In genomic region chr19:5578094-5578846, GRCh38 we compare ENCODE assay signal across 8 cellular contexts. TPM values are rescaled to one million over a fixed set of nuclear protein-coding genes. Genes with fewer than 3 reads are reported as not detected.
DNase-seq lines count a peak whose midpoint lies in the region; ATAC-seq and TF ChIP-seq lines count a peak whose summit lies in the region.

No MANE protein-coding gene starts in this region.

- H3K36me3 ChIP-seq in Panc1 (ENCODE audit: control insufficient read depth, insufficient read depth, low read length) (no peaks in the 10 kb centered on the region), fibroblast of lung (ENCODE audit: control insufficient read depth, insufficient read depth, low read length) (no peaks in the 10 kb centered on the region), neural progenitor cell (no peaks in the 10 kb centered on the region)

- H3K27me3 ChIP-seq in Panc1 (ENCODE audit: control insufficient read depth, insufficient read depth, low read length) = no peaks in the 10 kb centered on the region
- H3K27me3 ChIP-seq in fibroblast of lung (ENCODE audit: control insufficient read depth, insufficient read depth, low read length) = no peaks in the 10 kb centered on the region
- H3K27me3 ChIP-seq in neural progenitor cell = no peaks in the 10 kb centered on the region

- H3K27me3 Mint-ChIP-seq in activated T-cell treated with anti-CD3 and anti-CD28 coated beads, Interleukin-2, amount 50 U/mL, for 4 hours (ENCODE audit: low read depth) = no peaks in the 10 kb centered on the region
- peaks cover 8% of the 10 kb centered on the region for H3K27me3 Mint-ChIP-seq in neural progenitor cell (ENCODE audit: insufficient read depth, low read depth)

- ATAC-seq in Panc1 = peak; percentile 91
- peak; percentile 89 to 94 for ATAC-seq in activated T-cell treated with anti-CD3 and anti-CD28 coated beads, Interleukin-2, amount 50 U/mL, for 4 hours

- H3K4me1 Mint-ChIP-seq in activated T-cell treated with anti-CD3 and anti-CD28 coated beads, Interleukin-2, amount 50 U/mL, for 4 hours (ENCODE audit: low read depth) = peaks cover 9% of the 10 kb centered on the region
- H3K4me1 Mint-ChIP-seq in neural progenitor cell = peaks cover 27% of the 10 kb centered on the region

- intact Hi-C loops in Panc1 (cut with micrococcal nuclease; ENCODE audit: unreplicated experiment) = no loop called here

- H3K4me3 ChIP-seq in HFF-Myc (replicated peaks; ENCODE audit: low read depth, low read length) (no peak overlapping the region), Panc1 (ENCODE audit: low read depth in 2 of 2, low read length in 2 of 2) (no peak overlapping the region), fibroblast of lung (replicated peaks in 1 of 4; ENCODE audit: control extremely low read depth in 1 of 4, insufficient read depth in 1 of 4, low read depth in 3 of 4, low read length in 4 of 4) (peak overlapping the region in 1 of 4 experiments; percentile 27), neural progenitor cell (peak overlapping the region; percentile 24)

- CTCF ChIA-PET in Panc1 (lab: Charles Lee) = interaction anchor here (0.6 kb wide), 2 partner anchors 41 to 769 kb away, joined by 3 read pairs; no protein-coding TSS in a partner anchor

- no peak overlapping the region for H3K4me2 ChIP-seq in fibroblast of lung (ENCODE audit: extremely low read depth, insufficient read depth, low read length)
- H3K4me2 ChIP-seq in neural progenitor cell = peak overlapping the region; percentile 59

- H3K79me2 ChIP-seq in fibroblast of lung (ENCODE audit: control insufficient read depth, insufficient read depth, low read length) (no peaks in the 10 kb centered on the region), neural progenitor cell (ENCODE audit: low read depth) (no peaks in the 10 kb centered on the region)

- no peak overlapping the region for H3K27ac ChIP-seq in Panc1 (ENCODE audit: low read length)
- no peak overlapping the region for H3K27ac ChIP-seq in fibroblast of lung (ENCODE audit: insufficient read depth, low read length)
- H3K27ac ChIP-seq in neural progenitor cell = no peak overlapping the region

- H4K20me1 ChIP-seq in fibroblast of lung (ENCODE audit: control insufficient read depth, extremely low read depth, insufficient read depth, low read length) (no peaks in the 10 kb centered on the region), neural progenitor cell (ENCODE audit: low read depth) (no peaks in the 10 kb centered on the region)

- H3K36me3 Mint-ChIP-seq in activated T-cell treated with anti-CD3 and anti-CD28 coated beads, Interleukin-2, amount 50 U/mL, for 4 hours (ENCODE audit: insufficient read depth) = no peaks in the 10 kb centered on the region
- no peaks in the 10 kb centered on the region for H3K36me3 Mint-ChIP-seq in neural progenitor cell

- no peaks in the 10 kb centered on the region for H3K9me3 ChIP-seq in Panc1 (ENCODE audit: control insufficient read depth, insufficient read depth, low read depth, low read length)
- no peaks in the 10 kb centered on the region for H3K9me3 ChIP-seq in fibroblast of lung (ENCODE audit: control insufficient read depth, insufficient read depth, low read depth, low read length)
- no peaks in the 10 kb centered on the region for H3K9me3 ChIP-seq in neural progenitor cell (ENCODE audit: low read depth)

- H3K4me1 ChIP-seq in Panc1 (ENCODE audit: control insufficient read depth, insufficient read depth, low read length) (peaks cover 5% of the 10 kb centered on the region; the same call in 1 of the 2 replicates), fibroblast of lung (ENCODE audit: control insufficient read depth, extremely low read depth, insufficient read depth, low read length) (no peaks in the 10 kb centered on the region), neural progenitor cell (peaks cover 4% of the 10 kb centered on the region)

- no peak overlapping the region for H3K9ac ChIP-seq in fibroblast of lung (ENCODE audit: insufficient read depth, low read length)
- no peak overlapping the region for H3K9ac ChIP-seq in neural progenitor cell

- in situ Hi-C loops in Panc1 (cut with HindIII; ENCODE audit: low pct_unique_long_range_greater_than_20kb, low sequenced_read_pairs) = no loop called here

- no peak overlapping the region for H3K4me3 Mint-ChIP-seq in activated T-cell treated with anti-CD3 and anti-CD28 coated beads, Interleukin-2, amount 50 U/mL, for 4 hours
- no peak overlapping the region for H3K4me3 Mint-ChIP-seq in neural progenitor cell

- H3K27ac Mint-ChIP-seq in neural progenitor cell = peak overlapping the region; percentile 39

- peak in 9 of 14 donors; percentile 3 to 49 (median 18) for DNase-seq in C1 segment of cervical spinal cord (lab: John Stamatoyannopoulos, UW)
- DNase-seq in HFF-Myc (ENCODE audit: extremely low read depth, low read depth) = peak; percentile 52
- peak; percentile 38 for DNase-seq in Panc1 (ENCODE audit: low read depth, low spot score)
- DNase-seq in activated T-cell treated with anti-CD3 and anti-CD28 coated beads, Interleukin-2, amount 50 U/mL, for 4 hours = peak; percentile 67
- DNase-seq in fibroblast of lung (ENCODE audit: low read depth in 2 of 2) = peak in 1 of 2 donors; percentile 40
- DNase-seq in neural progenitor cell (ENCODE audit: low spot score) = peak; percentile 85
- peak; percentile 72 for DNase-seq in superior temporal gyrus (ENCODE audit: extremely low spot score)
- no peak for DNase-seq in cortex of kidney (lab: John Stamatoyannopoulos, UW)

- H3F3A ChIP-seq in neural progenitor cell (ENCODE audit: low read depth) = no peaks in the 10 kb centered on the region

- no TSS peak for BruUV-seq in Panc1 (replicated peaks; lab: Mats Ljungman, UMichigan)

- peak; percentile 98 for TF ChIP-seq CTCF in HFF-Myc (IDR thresholded peaks at IDR 0.05; ENCODE audit: low read depth, low read length, missing control alignments)
- peak; percentile 96 for TF ChIP-seq CTCF in Panc1 (IDR thresholded peaks at IDR 0.05)
- peak; percentile 84 to 87 for TF ChIP-seq CTCF in fibroblast of lung (conservative IDR thresholded peaks at IDR 0.05 in 1 of 2, IDR thresholded peaks at IDR 0.05 in 1 of 2; ENCODE audit: low read depth in 1 of 2, low read length in 2 of 2)
- peak; percentile 98 for TF ChIP-seq CTCF in neural progenitor cell (IDR thresholded peaks at IDR 0.05)

- H3K9me3 Mint-ChIP-seq in activated T-cell treated with anti-CD3 and anti-CD28 coated beads, Interleukin-2, amount 50 U/mL, for 4 hours = no peaks in the 10 kb centered on the region
- H3K9me3 Mint-ChIP-seq in neural progenitor cell = no peaks in the 10 kb centered on the region

- no peak overlapping the region for H2AFZ ChIP-seq in fibroblast of lung (ENCODE audit: low read length)
- H2AFZ ChIP-seq in neural progenitor cell (replicated peaks) = peak overlapping the region; percentile 94

- POLR2A ChIA-PET in Panc1 (lab: Charles Lee) = interaction anchor here (0.6 kb wide), 1 partner anchor 46 kb away, joined by 6 read pairs; no protein-coding TSS in a partner anchor

RNA-seq across cellular contexts. Expression of gene TINCR, which starts 10.5 kb away (rescaled TPM):
- total RNA-seq in Panc1 (2021; ENCODE audit: unreplicated experiment) (2.3 TPM), fibroblast of lung (under 0.01 and 0.17 TPM in 2 replicates), neural progenitor cell (ENCODE audit: low replicate concordance) (1.8 and 3.5 TPM in 2 replicates)
- 2.8 TPM for polyA plus RNA-seq in Panc1 (2012; ENCODE audit: insufficient read length)
- 1 to 10 TPM in 1 of 3 donors, under 1 TPM in 2; 0.63 to 1.4 (median 0.81) TPM for total RNA-seq in activated T-cell treated with anti-CD3 and anti-CD28 coated beads, Interleukin-2, amount 50 U/mL, for 4 hours
- polyA plus RNA-seq in fibroblast of lung = 0.02 and 0.06 TPM in 2 replicates
- 0.05 TPM in 1 of 2 replicates, not detected in the other for polyA plus RNA-seq in fibroblast of lung (2012)
- polyA minus RNA-seq in fibroblast of lung (ENCODE audit: low replicate concordance) = not detected in 2 replicates

RNA-seq across cellular contexts. Expression of gene SAFB2, which starts 44.3 kb away (rescaled TPM):
- total RNA-seq in Panc1 (2021; ENCODE audit: unreplicated experiment) = 83.5 TPM
- polyA plus RNA-seq in Panc1 (2012; ENCODE audit: insufficient read length) = 93.8 TPM
- 100 to 1,000 TPM; 113 to 117 (median 113) TPM for total RNA-seq in activated T-cell treated with anti-CD3 and anti-CD28 coated beads, Interleukin-2, amount 50 U/mL, for 4 hours
- 29.0 and 35.8 TPM in 2 replicates for total RNA-seq in fibroblast of lung
- 16.9 and 21.3 TPM in 2 replicates for polyA plus RNA-seq in fibroblast of lung
- 25.1 and 32.6 TPM in 2 replicates for polyA plus RNA-seq in fibroblast of lung (2012)
- polyA minus RNA-seq in fibroblast of lung (ENCODE audit: low replicate concordance) = 20.3 and 24.5 TPM in 2 replicates
- total RNA-seq in neural progenitor cell (ENCODE audit: low replicate concordance) = 45.2 and 53.3 TPM in 2 replicates

RNA-seq across cellular contexts. Expression of gene SAFB, which starts 44.6 kb away (rescaled TPM):
- total RNA-seq in Panc1 (2021; ENCODE audit: unreplicated experiment) (83.0 TPM), fibroblast of lung (48.5 and 51.0 TPM in 2 replicates), neural progenitor cell (ENCODE audit: low replicate concordance) (57.9 and 89.2 TPM in 2 replicates)
- 99.0 TPM for polyA plus RNA-seq in Panc1 (2012; ENCODE audit: insufficient read length)
- 100 to 1,000 TPM; 169 to 191 (median 186) TPM for total RNA-seq in activated T-cell treated with anti-CD3 and anti-CD28 coated beads, Interleukin-2, amount 50 U/mL, for 4 hours
- polyA plus RNA-seq in fibroblast of lung = 28.0 and 34.3 TPM in 2 replicates
- polyA plus RNA-seq in fibroblast of lung (2012) = 41.1 and 50.2 TPM in 2 replicates
- polyA minus RNA-seq in fibroblast of lung (ENCODE audit: low replicate concordance) = 6.8 and 8.4 TPM in 2 replicates
